In genomic region chr14:104925214-104925899, GRCh38 we compare ENCODE assay signal across 3 cellular contexts.
TF ChIP-seq lines count a peak whose summit lies in the region.

No MANE protein-coding gene starts in this region.

TF ChIP-seq in HEK293, 187 proteins besides CTCF, POLR2A, EP300 and RAD21:
- TF ChIP-seq ZIC2 (tag by site-specific recombination; IDR thresholded peaks at IDR 0.05) (peak; percentile 39; the same call in 1 of the 2 replicates), ZNF510 (tag by site-specific recombination; IDR thresholded peaks at IDR 0.05; ENCODE audit: insufficient replicate concordance) (no peak)

TF ChIP-seq in GM12878, 131 proteins besides CTCF, POLR2A, EP300 and RAD21:
- TF ChIP-seq RBBP5 (conservative IDR thresholded peaks at IDR 0.05) (no peak), HDAC6 (IDR thresholded peaks at IDR 0.05; ENCODE audit: unreplicated experiment) (no peak), NR2C2 (IDR thresholded peaks at IDR 0.05; ENCODE audit: borderline replicate concordance, control insufficient read depth, insufficient read length, low read depth) (no peak), LARP7 (IDR thresholded peaks at IDR 0.05) (no peak), MEF2B (IDR thresholded peaks at IDR 0.05; ENCODE audit: partially characterized antibody, poor library complexity, severe bottlenecking) (no peak), SIN3A (IDR thresholded peaks at IDR 0.05; ENCODE audit: low read depth, low read length) (no peak), HSF1 (IDR thresholded peaks at IDR 0.05; ENCODE audit: low read depth, low read length) (no peak)

TF ChIP-seq in WTC11, 78 proteins besides CTCF, POLR2A, EP300 and RAD21:
- TF ChIP-seq GTF2I (CRISPR knock-in tag; conservative IDR thresholded peaks at IDR 0.05): no peak
- no peak for TF ChIP-seq TEAD1 (CRISPR knock-in tag; IDR thresholded peaks at IDR 0.05)
- TF ChIP-seq CREB1 (CRISPR knock-in tag; IDR thresholded peaks at IDR 0.05): no peak
- TF ChIP-seq AR (CRISPR knock-in tag; IDR thresholded peaks at IDR 0.05): no peak
